21 cellular contexts compared by ENCODE assay signal in the genomic region with DNA sequence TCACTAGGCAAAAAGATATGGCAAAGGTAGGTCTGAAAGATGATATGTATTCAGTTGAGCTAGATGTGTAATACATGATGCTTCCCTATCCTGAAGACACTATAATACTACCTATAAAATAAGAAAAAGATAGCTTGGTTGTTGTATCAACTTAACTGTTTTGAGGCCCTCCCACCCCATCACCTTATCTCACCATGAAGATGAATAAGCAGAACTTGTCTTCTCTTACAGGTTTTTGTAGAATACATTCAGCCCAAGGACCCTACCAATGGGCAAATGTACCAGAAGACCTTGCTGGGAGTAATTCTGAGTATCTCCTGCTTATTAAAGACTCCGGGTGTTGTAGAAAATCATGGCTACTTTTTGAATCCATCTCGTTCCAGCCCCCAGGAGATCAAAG. TPM values are rescaled to one million over a fixed set of nuclear protein-coding genes. Genes with fewer than 3 reads are reported as not detected.
DNase-seq lines count a peak whose midpoint lies in the region; ATAC-seq and TF ChIP-seq lines count a peak whose summit lies in the region.
"Had no signal": no experiment of that assay in that cellular context is flagged by ENCODE, and none has a peak within 500 bp of the region (broad histone marks: within the 10 kb centered on the region; RNA-seq: fewer than 3 reads in every experiment).

No MANE protein-coding gene starts in this region.

- peaks cover 4% of the 10 kb centered on the region for H3K36me3 ChIP-seq in breast epithelium
- peaks cover 31% of the 10 kb centered on the region for H3K36me3 ChIP-seq in mammary epithelial cell (ENCODE audit: insufficient read depth, low read length)

- H3K27me3 Mint-ChIP-seq in activated CD8-positive, alpha-beta T cell treated with anti-CD3 and anti-CD28 coated beads for 36 hours, result no peaks in the 10 kb centered on the region
- H3K27me3 Mint-ChIP-seq in activated CD8-positive, alpha-beta T cell treated with anti-CD3 and anti-CD28 coated beads, Interleukin-2, amount 10 ng/mL, durations not matched to agents 7 days and 5 days (ENCODE audit: low read depth), result no peaks in the 10 kb centered on the region
- H3K27me3 Mint-ChIP-seq in MCF 10A (ENCODE audit: insufficient read depth, unreplicated experiment), result no peaks in the 10 kb centered on the region
- H3K27me3 Mint-ChIP-seq: CD4-positive, alpha-beta T cell had no signal

- DNase-seq in activated CD8-positive, alpha-beta T cell treated with anti-CD3 and anti-CD28 coated beads for 36 hours, result no peak
- DNase-seq in activated CD8-positive, alpha-beta T cell treated with anti-CD3 and anti-CD28 coated beads, Interleukin-2, amount 10 ng/mL, durations not matched to agents 7 days and 5 days, result no peak
- DNase-seq in MCF 10A (ENCODE audit: unreplicated experiment), result no peak
- no peak for DNase-seq in breast epithelium (ENCODE audit: low spot score in 2 of 2)
- no peak for DNase-seq in mammary epithelial cell
- no peak for DNase-seq in NCI-H446 (lab: John Stamatoyannopoulos, UW)
- DNase-seq in left lobe of liver (ENCODE audit: low spot score), result no peak
- DNase-seq: AML-193; CD4-positive, alpha-beta T cell; DMS153; DMS79; GDM1; HCEC 1CT; HFFc6; IMR-90 had no signal

- no peak for ATAC-seq in activated CD8-positive, alpha-beta T cell treated with anti-CD3 and anti-CD28 coated beads for 36 hours
- no peak for ATAC-seq in activated CD8-positive, alpha-beta T cell treated with anti-CD3 and anti-CD28 coated beads, Interleukin-2, amount 10 ng/mL, durations not matched to agents 7 days and 5 days
- no peak for ATAC-seq in left lobe of liver
- ATAC-seq: A549, GM23338 had no signal

- BruUV-seq in MCF 10A (replicated peaks; lab: Mats Ljungman, UMichigan) (TSS peak; percentile 14), mammary epithelial cell (replicated peaks; lab: Mats Ljungman, UMichigan) (TSS peak; percentile 22)

- H3K36me3 Mint-ChIP-seq in activated CD8-positive, alpha-beta T cell treated with anti-CD3 and anti-CD28 coated beads for 36 hours (ENCODE audit: low read depth), result peaks cover 70% of the 10 kb centered on the region
- H3K36me3 Mint-ChIP-seq in activated CD8-positive, alpha-beta T cell treated with anti-CD3 and anti-CD28 coated beads, Interleukin-2, amount 10 ng/mL, durations not matched to agents 7 days and 5 days (ENCODE audit: low read depth), result peaks cover 80% of the 10 kb centered on the region
- peaks cover 100% of the 10 kb centered on the region for H3K36me3 Mint-ChIP-seq in MCF 10A (ENCODE audit: insufficient read depth, unreplicated experiment)

- no peaks in the 10 kb centered on the region for H4K20me1 ChIP-seq in mammary epithelial cell (ENCODE audit: insufficient read depth, low read length)

- no peak overlapping the region for H3K9ac ChIP-seq in mammary epithelial cell (ENCODE audit: insufficient read depth, low read length)

- H3K27ac ChIP-seq in breast epithelium, result no peak overlapping the region
- H3K27ac ChIP-seq in mammary epithelial cell (ENCODE audit: insufficient read depth, low read depth, low read length), result no peak overlapping the region
- H3K27ac ChIP-seq: 22Rv1, A549, C4-2B had no signal

- POLR2A ChIA-PET in activated CD8-positive, alpha-beta T cell treated with anti-CD3 and anti-CD28 coated beads for 36 hours (lab: Charles Lee), result interaction anchor here (1.5 kb wide), 1 partner anchor 9 kb away, joined by 3 read pairs; no protein-coding TSS in a partner anchor
- POLR2A ChIA-PET in activated CD8-positive, alpha-beta T cell treated with anti-CD3 and anti-CD28 coated beads, Interleukin-2, amount 10 ng/mL, durations not matched to agents 7 days and 5 days (lab: Charles Lee), result no interaction called here
- POLR2A ChIA-PET in MCF 10A (lab: Yijun Ruan, JAX), result interaction anchor here (1.1 kb wide), 1 partner anchor 10 kb away, joined by 3 read pairs; no protein-coding TSS in a partner anchor

- H3K4me1 ChIP-seq in breast epithelium (no peaks in the 10 kb centered on the region), mammary epithelial cell (ENCODE audit: insufficient read depth, low read length) (no peaks in the 10 kb centered on the region)
- H3K4me1 ChIP-seq: A549 had no signal

- 98% methylated on average over 2 of the region's 2 CpGs for WGBS in mammary epithelial cell (ENCODE audit: low coverage, missing lambda C conversion rate)

- no peak overlapping the region for H2AFZ ChIP-seq in mammary epithelial cell (ENCODE audit: low read depth, low read length)
- H2AFZ ChIP-seq: GM23338 had no signal

- CTCF ChIA-PET in activated CD8-positive, alpha-beta T cell treated with anti-CD3 and anti-CD28 coated beads for 36 hours (lab: Charles Lee), result interaction anchor here (0.8 to 1.3 kb wide), 7 partner anchors 9 to 175 kb away, joined by 3 read pairs; partner anchors contain the start of gene MPZL2
- CTCF ChIA-PET in activated CD8-positive, alpha-beta T cell treated with anti-CD3 and anti-CD28 coated beads, Interleukin-2, amount 10 ng/mL, durations not matched to agents 7 days and 5 days (lab: Charles Lee), result interaction anchor here (1.5 kb wide), 1 partner anchor 175 kb away, joined by 3 read pairs; no protein-coding TSS in a partner anchor
- CTCF ChIA-PET in MCF 10A (lab: Yijun Ruan, JAX) (interaction anchor here (0.6 to 1.2 kb wide), 3 partner anchors 13 to 612 kb away, joined by 3 read pairs; no protein-coding TSS in a partner anchor), mammary epithelial cell (lab: Charles Lee; ENCODE audit: low non-redundant PET) (no interaction called here)

- H3K4me2 ChIP-seq in mammary epithelial cell (ENCODE audit: insufficient read depth, low read depth, low read length), result no peak overlapping the region
- H3K4me2 ChIP-seq: A549, GM23338 had no signal

- H3K9me3 ChIP-seq in breast epithelium (no peaks in the 10 kb centered on the region), mammary epithelial cell (replicated peaks; ENCODE audit: insufficient read depth, low read length) (no peaks in the 10 kb centered on the region)
- H3K9me3 ChIP-seq: A549 had no signal

- in situ Hi-C loops in mammary epithelial cell (cut with MboI; ENCODE audit: low sequenced_read_pairs in 2 of 2), result no loop called here

- TF ChIP-seq POLR2A in breast epithelium (IDR thresholded peaks at IDR 0.05), result no peak

- H3K4me3 ChIP-seq in breast epithelium (no peak overlapping the region), mammary epithelial cell (replicated peaks in 1 of 3; ENCODE audit: insufficient read depth in 1 of 3, low read depth in 2 of 3, low read length in 3 of 3) (no peak overlapping the region)
- H3K4me3 ChIP-seq: A549, GM23338 had no signal

- no peaks in the 10 kb centered on the region for H3K79me2 ChIP-seq in mammary epithelial cell (ENCODE audit: insufficient read depth, low read length)

- intact Hi-C loops in activated CD8-positive, alpha-beta T cell treated with anti-CD3 and anti-CD28 coated beads for 36 hours (cut with micrococcal nuclease), result no loop called here
- intact Hi-C loops in MCF 10A (cut with micrococcal nuclease) (no loop called here), breast epithelium (cut with DNase I; ENCODE audit: low total_unique reads) (no loop called here), mammary epithelial cell (cut with micrococcal nuclease) (no loop called here)

- dilution Hi-C loops in mammary epithelial cell (cut with HindIII; ENCODE audit: low sequenced_read_pairs), result no loop called here

- peaks cover 2% of the 10 kb centered on the region for H3K4me1 Mint-ChIP-seq in activated CD8-positive, alpha-beta T cell treated with anti-CD3 and anti-CD28 coated beads for 36 hours (ENCODE audit: low read depth)
- H3K4me1 Mint-ChIP-seq in activated CD8-positive, alpha-beta T cell treated with anti-CD3 and anti-CD28 coated beads, Interleukin-2, amount 10 ng/mL, durations not matched to agents 7 days and 5 days (ENCODE audit: low read depth), result peaks cover 2% of the 10 kb centered on the region
- H3K4me1 Mint-ChIP-seq in MCF 10A (ENCODE audit: insufficient read depth, unreplicated experiment), result no peaks in the 10 kb centered on the region

- H3K4me3 Mint-ChIP-seq in activated CD8-positive, alpha-beta T cell treated with anti-CD3 and anti-CD28 coated beads for 36 hours, result no peak overlapping the region
- H3K4me3 Mint-ChIP-seq in activated CD8-positive, alpha-beta T cell treated with anti-CD3 and anti-CD28 coated beads, Interleukin-2, amount 10 ng/mL, durations not matched to agents 7 days and 5 days, result no peak overlapping the region
- H3K4me3 Mint-ChIP-seq in MCF 10A (ENCODE audit: unreplicated experiment), result no peak overlapping the region
- H3K4me3 Mint-ChIP-seq: CD4-positive, alpha-beta T cell; GM23338; HFFc6 had no signal

- no peaks in the 10 kb centered on the region for H3K27me3 ChIP-seq in breast epithelium
- H3K27me3 ChIP-seq in mammary epithelial cell (ENCODE audit: insufficient read depth, low read length), result no peaks in the 10 kb centered on the region

- no peaks in the 10 kb centered on the region for H3K9me3 Mint-ChIP-seq in activated CD8-positive, alpha-beta T cell treated with anti-CD3 and anti-CD28 coated beads for 36 hours
- H3K9me3 Mint-ChIP-seq in activated CD8-positive, alpha-beta T cell treated with anti-CD3 and anti-CD28 coated beads, Interleukin-2, amount 10 ng/mL, durations not matched to agents 7 days and 5 days (ENCODE audit: insufficient read depth), result no peaks in the 10 kb centered on the region
- H3K9me3 Mint-ChIP-seq in MCF 10A (ENCODE audit: unreplicated experiment), result no peaks in the 10 kb centered on the region
- H3K9me3 Mint-ChIP-seq: CD4-positive, alpha-beta T cell; GM23338; HFFc6 had no signal

- TF ChIP-seq CTCF in activated CD8-positive, alpha-beta T cell treated with anti-CD3 and anti-CD28 coated beads for 36 hours (IDR thresholded peaks at IDR 0.05), result no peak
- no peak for TF ChIP-seq CTCF in MCF 10A (IDR thresholded peaks at IDR 0.05; ENCODE audit: unreplicated experiment)
- TF ChIP-seq CTCF in breast epithelium (IDR thresholded peaks at IDR 0.05), result no peak
- TF ChIP-seq CTCF in mammary epithelial cell (conservative IDR thresholded peaks at IDR 0.05 in 1 of 2, IDR thresholded peaks at IDR 0.05 in 1 of 2; ENCODE audit: extremely low read depth in 1 of 2, insufficient read depth in 1 of 2, low read depth in 1 of 2, low read length in 2 of 2), result no peak

- H3K27ac Mint-ChIP-seq in activated CD8-positive, alpha-beta T cell treated with anti-CD3 and anti-CD28 coated beads for 36 hours, result peak overlapping the region; percentile 25
- no peak overlapping the region for H3K27ac Mint-ChIP-seq in activated CD8-positive, alpha-beta T cell treated with anti-CD3 and anti-CD28 coated beads, Interleukin-2, amount 10 ng/mL, durations not matched to agents 7 days and 5 days
- H3K27ac Mint-ChIP-seq in MCF 10A (ENCODE audit: low read depth, unreplicated experiment), result no peak overlapping the region
- H3K27ac Mint-ChIP-seq: CD4-positive, alpha-beta T cell; GM23338; HFFc6 had no signal

RNA-seq across cellular contexts. Expression of gene UBE4A, which starts 13.9 kb away (rescaled TPM):
- 10 to 100 TPM; 40.2 to 40.5 TPM for total RNA-seq in activated CD8-positive, alpha-beta T cell treated with anti-CD3 and anti-CD28 coated beads for 36 hours
- 10 to 100 TPM; 38.5 to 39.8 TPM for total RNA-seq in activated CD8-positive, alpha-beta T cell treated with anti-CD3 and anti-CD28 coated beads, Interleukin-2, amount 10 ng/mL, durations not matched to agents 7 days and 5 days
- total RNA-seq in MCF 10A (2022), result 41.0 and 47.7 TPM in 2 replicates
- total RNA-seq in breast epithelium, result 10 to 100 TPM; 39.0 to 51.5 (median 51.5) TPM
- 10 to 100 TPM; 31.9 to 54.3 TPM for total RNA-seq in mammary epithelial cell
- polyA plus RNA-seq in mammary epithelial cell, result 9.4 TPM
- polyA minus RNA-seq in mammary epithelial cell, result 73.2 TPM
- total RNA-seq in left lobe of liver, result 22.8 TPM

RNA-seq across cellular contexts. Expression of gene ATP5MG, which starts 28.1 kb away (rescaled TPM):
- 100 to 1,000 TPM; 237 to 249 TPM for total RNA-seq in activated CD8-positive, alpha-beta T cell treated with anti-CD3 and anti-CD28 coated beads for 36 hours
- 100 to 1,000 TPM; 275 to 298 TPM for total RNA-seq in activated CD8-positive, alpha-beta T cell treated with anti-CD3 and anti-CD28 coated beads, Interleukin-2, amount 10 ng/mL, durations not matched to agents 7 days and 5 days
- total RNA-seq in MCF 10A (2022) (197 and 210 TPM in 2 replicates), breast epithelium (10 to 100 TPM; 45.1 to 66.4 (median 56.0) TPM), mammary epithelial cell (100 to 1,000 TPM in 1 of 2 donors, 10 to 100 TPM in 1; 24.8 to 187 TPM), left lobe of liver (94.9 TPM)
- 266 TPM for polyA plus RNA-seq in mammary epithelial cell
- 109 TPM for polyA minus RNA-seq in mammary epithelial cell

RNA-seq across cellular contexts. Expression of gene CD3G, which starts 29.1 kb away (rescaled TPM):
- total RNA-seq in activated CD8-positive, alpha-beta T cell treated with anti-CD3 and anti-CD28 coated beads for 36 hours, result 100 to 1,000 TPM; 116 to 118 TPM
- 100 to 1,000 TPM; 227 to 232 TPM for total RNA-seq in activated CD8-positive, alpha-beta T cell treated with anti-CD3 and anti-CD28 coated beads, Interleukin-2, amount 10 ng/mL, durations not matched to agents 7 days and 5 days
- total RNA-seq in MCF 10A (2022) (not detected in 2 replicates), breast epithelium (100 to 1,000 TPM in 1 of 3 donors, 1 to 10 TPM in 1, under 1 TPM in 1; 0.80 to 122 (median 1.2) TPM), mammary epithelial cell (not detected), left lobe of liver (0.23 TPM)
- polyA plus RNA-seq in mammary epithelial cell, result not detected
- not detected for polyA minus RNA-seq in mammary epithelial cell
- total RNA-seq: Daoy, GM23338, HFFc6, IMR-90 had no signal
- polyA plus RNA-seq: A549, BJ, GM23338, IMR-90 had no signal

RNA-seq across cellular contexts. Expression of gene CD3D, which starts 30.8 kb away (rescaled TPM):
- total RNA-seq in activated CD8-positive, alpha-beta T cell treated with anti-CD3 and anti-CD28 coated beads for 36 hours, result 100 to 1,000 TPM; 316 to 325 TPM
- 100 to 1,000 TPM; 541 to 588 TPM for total RNA-seq in activated CD8-positive, alpha-beta T cell treated with anti-CD3 and anti-CD28 coated beads, Interleukin-2, amount 10 ng/mL, durations not matched to agents 7 days and 5 days
- not detected in 2 replicates for total RNA-seq in MCF 10A (2022)
- 1 to 10 TPM; 2.6 to 4.8 (median 3.5) TPM for total RNA-seq in breast epithelium
- not detected for total RNA-seq in mammary epithelial cell
- not detected for polyA plus RNA-seq in mammary epithelial cell
- polyA minus RNA-seq in mammary epithelial cell, result not detected
- total RNA-seq in left lobe of liver, result 1.6 TPM
- total RNA-seq: GM23338, HFFc6, IMR-90 had no signal
- polyA plus RNA-seq: A549, BJ, GM23338, IMR-90 had no signal
